Comparison of ENCODE assay signal across 18 cellular contexts in the genomic region with DNA sequence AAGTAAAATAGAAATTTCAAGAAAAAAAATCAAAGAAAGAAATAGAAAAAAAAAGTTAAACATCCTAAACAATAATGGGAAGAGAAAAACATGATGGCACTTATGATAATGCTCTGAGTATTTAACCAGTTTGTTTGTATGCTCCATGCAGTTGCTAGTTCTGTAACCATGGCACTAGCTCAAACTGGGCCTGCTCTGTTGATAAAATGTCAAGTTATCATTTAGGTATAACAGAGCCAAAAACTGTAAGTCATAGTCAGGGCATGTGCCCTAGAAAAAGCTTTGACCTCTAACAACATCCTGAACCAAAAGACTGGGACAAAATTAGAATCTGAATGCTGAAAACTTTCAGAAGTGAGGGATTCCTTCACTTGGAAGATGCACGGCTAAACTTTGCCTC.
DNase-seq lines count a peak whose midpoint lies in the region; ATAC-seq and TF ChIP-seq lines count a peak whose summit lies in the region.
"Had no signal": no experiment of that assay in that cellular context is flagged by ENCODE, and none has a peak within 500 bp of the region (broad histone marks: within the 10 kb centered on the region; RNA-seq: fewer than 3 reads in every experiment).

No MANE protein-coding gene starts in this region.

- TF ChIP-seq CTCF in body of pancreas (IDR thresholded peaks at IDR 0.05): no peak
- no peak for TF ChIP-seq CTCF in gastroesophageal sphincter (IDR thresholded peaks at IDR 0.05)
- no peak for TF ChIP-seq CTCF in omental fat pad (IDR thresholded peaks at IDR 0.05)

- H3K4me3 ChIP-seq in body of pancreas: no peak overlapping the region
- H3K4me3 ChIP-seq in gastroesophageal sphincter: no peak overlapping the region
- H3K4me3 ChIP-seq: A549 had no signal

- intact Hi-C loops in body of pancreas (cut with DNase I): no loop called here

- H3K9me3 ChIP-seq in body of pancreas (no peaks in the 10 kb centered on the region), gastroesophageal sphincter (no peaks in the 10 kb centered on the region)
- H3K9me3 ChIP-seq: A549 had no signal

- no peak for TF ChIP-seq EP300 in gastroesophageal sphincter (IDR thresholded peaks at IDR 0.05)

- H3K27me3 ChIP-seq in body of pancreas: no peaks in the 10 kb centered on the region
- no peaks in the 10 kb centered on the region for H3K27me3 ChIP-seq in gastroesophageal sphincter

- peaks cover 5% of the 10 kb centered on the region for H3K4me1 ChIP-seq in body of pancreas
- H3K4me1 ChIP-seq in gastroesophageal sphincter: peaks cover 0 to 28% (median 0%) of the 10 kb centered on the region in 3 donors
- H3K4me1 ChIP-seq: A549 had no signal

- H3K36me3 ChIP-seq in body of pancreas (replicated peaks in 1 of 2; ENCODE audit: insufficient read depth in 1 of 2, low read depth in 2 of 2): no peaks in the 10 kb centered on the region
- H3K36me3 ChIP-seq in gastroesophageal sphincter: no peaks in the 10 kb centered on the region

- peak; percentile 85 for ATAC-seq in body of pancreas
- ATAC-seq in gastroesophageal sphincter: no peak
- ATAC-seq in omental fat pad (ENCODE audit: low FRiP score): peak; percentile 51
- no peak for ATAC-seq in HG02938 (IDR thresholded peaks at IDR 0.05; ENCODE audit: unreplicated experiment)
- no peak for ATAC-seq in HG02571 (IDR thresholded peaks at IDR 0.05; ENCODE audit: unreplicated experiment)
- ATAC-seq: A549 had no signal

- no peak for TF ChIP-seq POLR2A in body of pancreas (IDR thresholded peaks at IDR 0.05)
- no peak for TF ChIP-seq POLR2A in gastroesophageal sphincter (IDR thresholded peaks at IDR 0.05)
- TF ChIP-seq POLR2A in erythroblast (IDR thresholded peaks at IDR 0.05; ENCODE audit: low read length): no peak

- H3K27ac ChIP-seq in body of pancreas: no peak overlapping the region
- H3K27ac ChIP-seq in gastroesophageal sphincter: peak overlapping the region; percentile 20 to 69 (median 46)
- H3K27ac ChIP-seq: A549 had no signal

- WGBS in body of pancreas, 2 donors: 86% methylated on average over 1 of the region's 1 CpG
- WGBS in gastroesophageal sphincter (ENCODE audit: low coverage in 1 of 2), 2 donors: 7 to 27% methylated on average over 1 of the region's 1 CpG

- DNase-seq in M059J (ENCODE audit: low read depth): peak; percentile 40
- DNase-seq in body of pancreas: peak in 1 of 4 donors; percentile 20
- no peak for DNase-seq in omental fat pad (ENCODE audit: low spot score)
- DNase-seq in erythroblast (lab: John Stamatoyannopoulos, UW): no peak
- DNase-seq: CD4-positive, CD25-positive, alpha-beta regulatory T cell; DMS79; H7; KBM-7; NCI-H1092 treated with DMSO at 0.1 percent for 48 hours; NCI-H1436 treated with DMSO at 0.1 percent for 48 hours; NCI-H1930; NCI-H510A treated with DMSO at 0.1 percent for 48 hours; NCI-H748 treated with DMSO at 0.1 percent for 48 hours; SIG-M5 had no signal

Comparison
In these comparisons a context has a peak if more than half of its experiments do, and no peak if none do; other contexts are left out.
1. ATAC-seq: peak in body of pancreas (single experiment) and omental fat pad (single experiment); none in gastroesophageal sphincter (single experiment), HG02938 (single experiment) and HG02571 (single experiment).
2. H3K27ac ChIP-seq: peak in gastroesophageal sphincter (4 of 4); none in body of pancreas (0 of 4).